Comparison of ENCODE assay signal across 23 cellular contexts in genomic region chr2:241534293-241534692, GRCh38. TPM values are rescaled to one million over a fixed set of nuclear protein-coding genes. Genes with fewer than 3 reads are reported as not detected.
DNase-seq lines count a peak whose midpoint lies in the region; ATAC-seq, FAIRE-seq and TF ChIP-seq lines count a peak whose summit lies in the region.
"Had no signal": no experiment of that assay in that cellular context is flagged by ENCODE, and none has a peak within 500 bp of the region (broad histone marks: within the 10 kb centered on the region; RNA-seq: fewer than 3 reads in every experiment).

No MANE protein-coding gene starts in this region.

- H2AK9ac ChIP-seq in IMR-90 (replicated peaks; ENCODE audit: low read depth, low read length, poor library complexity): no peak overlapping the region

- H4K20me1 ChIP-seq in IMR-90 (ENCODE audit: insufficient read depth, low read length) (no peaks in the 10 kb centered on the region), HepG2 (ENCODE audit: insufficient read depth, low read length) (no peaks in the 10 kb centered on the region)

- H3K36me3 ChIP-seq in IMR-90 (ENCODE audit: control insufficient read depth, insufficient read depth, low read length): no peaks in the 10 kb centered on the region
- no peaks in the 10 kb centered on the region for H3K36me3 ChIP-seq in HepG2 (replicated peaks in 1 of 2; ENCODE audit: control insufficient read depth in 1 of 2, insufficient read depth in 2 of 2, low read length in 2 of 2)
- H3K36me3 ChIP-seq: BE2C had no signal

- H3K4me2 ChIP-seq in IMR-90 (ENCODE audit: low read depth, low read length): no peak overlapping the region
- peak overlapping the region; percentile 70 for H3K4me2 ChIP-seq in HepG2 (ENCODE audit: low read depth, low read length)

- H3K79me1 ChIP-seq in IMR-90 (ENCODE audit: low read depth in 1 of 2, low read length in 2 of 2): no peaks in the 10 kb centered on the region

- no peaks in the 10 kb centered on the region for H3K36me3 Mint-ChIP-seq in chondrocyte (ENCODE audit: low read depth)
- H3K36me3 Mint-ChIP-seq: CD4-positive, CD25-positive, alpha-beta regulatory T cell; IgD-negative memory B cell had no signal

- no peak overlapping the region for H3K18ac ChIP-seq in IMR-90 (ENCODE audit: low read depth, low read length)

- no peak overlapping the region for H3K4ac ChIP-seq in IMR-90 (ENCODE audit: low read depth, low read length)

- dilution Hi-C loops in IMR-90 (cut with HindIII; ENCODE audit: low sequenced_read_pairs, unreplicated experiment): no loop called here

- H3K56ac ChIP-seq in IMR-90 (ENCODE audit: extremely low read depth, insufficient read depth, low read length): no peak overlapping the region

- TF ChIP-seq POLR2A in IMR-90 (IDR thresholded peaks at IDR 0.05; ENCODE audit: low read depth, low read length) (no peak), HepG2 (IDR thresholded peaks at IDR 0.05; ENCODE audit: insufficient read depth in 1 of 2, low read depth in 2 of 2, low read length in 2 of 2) (no peak)

- no peak overlapping the region for H3K23ac ChIP-seq in IMR-90 (ENCODE audit: low read depth, low read length)

- in situ Hi-C loops in IMR-90 (cut with MboI; ENCODE audit: low sequenced_read_pairs): no loop called here
- in situ Hi-C loops in HepG2 (cut with HindIII; ENCODE audit: extremely low pct_ligation_motif_present, low pct_unique_long_range_greater_than_20kb): no loop called here

- H3K27me3 ChIP-seq in IMR-90 (ENCODE audit: control insufficient read depth, insufficient read depth, low read length): peaks cover 25% of the 10 kb centered on the region
- peaks cover 0 to 32% of the 10 kb centered on the region in 2 experiments; a peak in 4 of 5 replicates for H3K27me3 ChIP-seq in HepG2 (ENCODE audit: control insufficient read depth in 1 of 2, insufficient read depth in 2 of 2, low read length in 2 of 2)
- H3K27me3 ChIP-seq: BE2C had no signal

- H2AFZ ChIP-seq in IMR-90 (replicated peaks; ENCODE audit: low read length, poor library complexity): peak overlapping the region; percentile 17
- H2AFZ ChIP-seq in HepG2 (ENCODE audit: low read length): no peak overlapping the region
- H2AFZ ChIP-seq: GM23248 had no signal

- H2BK15ac ChIP-seq in IMR-90 (ENCODE audit: low read depth, low read length): no peak overlapping the region

- no peak for ATAC-seq in IMR-90 (ENCODE audit: low read depth)
- ATAC-seq in HepG2: peak; percentile 5
- ATAC-seq in GM18520 (IDR thresholded peaks at IDR 0.05; ENCODE audit: unreplicated experiment): no peak
- ATAC-seq: HCT116 had no signal

- POLR2A ChIA-PET in IMR-90 (lab: Charles Lee; ENCODE audit: unreplicated experiment) (no interaction called here), HepG2 (lab: Yijun Ruan, JAX) (interaction anchor here (1.4 to 2.3 kb wide), 3 partner anchors 19 to 152 kb away, joined by 3 to 11 read pairs (median 4); partner anchors contain the start of genes DTYMK and STK25)

- H4K5ac ChIP-seq in IMR-90 (ENCODE audit: low read depth, low read length): no peak overlapping the region

- H3K79me2 ChIP-seq in HepG2 (ENCODE audit: insufficient read depth, low read length): no peaks in the 10 kb centered on the region

- no peaks in the 10 kb centered on the region for H3K9me3 Mint-ChIP-seq in chondrocyte (ENCODE audit: low read depth)
- H3K9me3 Mint-ChIP-seq: CD4-positive, CD25-positive, alpha-beta regulatory T cell; CD8-positive, alpha-beta memory T cell; HFFc6; IgD-negative memory B cell had no signal

- no peak overlapping the region for H3K4me3 Mint-ChIP-seq in chondrocyte (ENCODE audit: unreplicated experiment)
- H3K4me3 Mint-ChIP-seq: CD4-positive, CD25-positive, alpha-beta regulatory T cell; CD8-positive, alpha-beta memory T cell; HFFc6; IgD-negative memory B cell had no signal

- H3K9me3 ChIP-seq in IMR-90 (ENCODE audit: control insufficient read depth, insufficient read depth, low read length) (no peaks in the 10 kb centered on the region), HepG2 (ENCODE audit: low read length) (no peaks in the 10 kb centered on the region)
- H3K9me3 ChIP-seq: BE2C had no signal

- TF ChIP-seq RAD21 in IMR-90 (IDR thresholded peaks at IDR 0.05; ENCODE audit: low read length): no peak
- TF ChIP-seq RAD21 in HepG2 (CRISPR knock-in tag; IDR thresholded peaks at IDR 0.05): no peak

- TF ChIP-seq EP300 in HepG2 (IDR thresholded peaks at IDR 0.05; ENCODE audit: low read depth in 2 of 2, low read length in 2 of 2) (no peak), HepG2 (CRISPR knock-in tag; IDR thresholded peaks at IDR 0.05; ENCODE audit: borderline replicate concordance) (no peak)

- no peak overlapping the region for H4K91ac ChIP-seq in IMR-90 (ENCODE audit: insufficient read depth, low read depth, low read length)

- DNase-seq in IMR-90 (no peak), chondrocyte (ENCODE audit: low spot score) (peak; percentile 58), HepG2 (ENCODE audit: low spot score) (no peak), NCI-H82 treated with DMSO at 0.1 percent for 48 hours (lab: John Stamatoyannopoulos, UW; ENCODE audit: unreplicated experiment) (no peak), HCEC 1CT (no peak), NCI-H2196 (lab: John Stamatoyannopoulos, UW; ENCODE audit: unreplicated experiment) (no peak)
- DNase-seq: BE2C; C1 segment of cervical spinal cord; CD4-positive, CD25-positive, alpha-beta regulatory T cell; COR-L47; DMS 273 treated with DMSO at 0.1 percent for 48 hours; DMS53; DND-41; EL; GM23248; HFFc6 had no signal

- H3K27ac ChIP-seq in IMR-90 (ENCODE audit: insufficient read depth, low read length) (no peak overlapping the region), HepG2 (ENCODE audit: extremely low read length, insufficient read depth, low read length) (no peak overlapping the region)
- H3K27ac ChIP-seq: GM23248, HL-60 had no signal

- H3K4me1 Mint-ChIP-seq in chondrocyte (ENCODE audit: low read depth): no peaks in the 10 kb centered on the region
- H3K4me1 Mint-ChIP-seq: CD8-positive, alpha-beta memory T cell; IgD-negative memory B cell had no signal

- TF ChIP-seq CTCF in IMR-90 (conservative IDR thresholded peaks at IDR 0.05; ENCODE audit: low read depth, low read length): no peak
- no peak for TF ChIP-seq CTCF in chondrocyte (IDR thresholded peaks at IDR 0.05)
- TF ChIP-seq CTCF in HepG2 (CRISPR knock-in tag; IDR thresholded peaks at IDR 0.05): no peak

- H3K9ac ChIP-seq in IMR-90 (ENCODE audit: low read depth, low read length) (no peak overlapping the region), HepG2 (ENCODE audit: insufficient read depth, low read depth, low read length) (no peak overlapping the region)
- H3K9ac ChIP-seq: GM23248 had no signal

- no peak overlapping the region for H2BK120ac ChIP-seq in IMR-90 (ENCODE audit: low read depth, low read length)

- no peak overlapping the region for H2BK20ac ChIP-seq in IMR-90 (ENCODE audit: low read depth, low read length)

- no peak overlapping the region for H3K14ac ChIP-seq in IMR-90 (replicated peaks; ENCODE audit: low read depth, low read length)

- no peak overlapping the region for H4K8ac ChIP-seq in IMR-90 (ENCODE audit: low read depth in 2 of 2, low read length in 2 of 2)

- H3K4me1 ChIP-seq in IMR-90 (ENCODE audit: control insufficient read depth, insufficient read depth, low read length) (no peaks in the 10 kb centered on the region), HepG2 (ENCODE audit: insufficient read depth, low read length) (peaks cover 85% of the 10 kb centered on the region)
- H3K4me1 ChIP-seq: BE2C had no signal

- peaks cover 6% of the 10 kb centered on the region for H3K27me3 Mint-ChIP-seq in chondrocyte (ENCODE audit: low read depth)

- intact Hi-C loops in IMR-90 (cut with micrococcal nuclease) (no loop called here), HepG2 (cut with micrococcal nuclease; ENCODE audit: unreplicated experiment) (no loop called here)

- no peak for FAIRE-seq in HepG2 (lab: Jason Lieb, UNC)
- FAIRE-seq: GM12891, H54 had no signal

- H3K4me3 ChIP-seq in IMR-90 (ENCODE audit: insufficient read depth, low read depth, low read length) (no peak overlapping the region), HepG2 (replicated peaks in 1 of 3; ENCODE audit: insufficient read depth in 1 of 3, low read depth in 2 of 3, low read length in 3 of 3) (peak overlapping the region in 1 of 3 experiments; percentile 54; a peak in 1 of 6 replicates)
- H3K4me3 ChIP-seq: GM23248 had no signal

- H3K27ac Mint-ChIP-seq in chondrocyte (ENCODE audit: unreplicated experiment): no peak overlapping the region
- H3K27ac Mint-ChIP-seq: CD8-positive, alpha-beta memory T cell; HFFc6; IgD-negative memory B cell had no signal

- 83% methylated on average over 7 of the region's 7 CpGs; no CpG with 5 or more reads in 1 of the 2 experiments for WGBS in IMR-90 (ENCODE audit: extremely low coverage in 2 of 2, insufficient read length in 1 of 2), 2 experiments
- WGBS in HepG2 (ENCODE audit: low lambda C conversion rate): 35% methylated on average over 7 of the region's 7 CpGs

- H2AK5ac ChIP-seq in IMR-90 (ENCODE audit: low read depth, low read length): no peak overlapping the region

- BruUV-seq in IMR-90 (replicated peaks; lab: Mats Ljungman, UMichigan) (no TSS peak), HepG2 (replicated peaks; lab: Mats Ljungman, UMichigan) (no TSS peak)

- H3K9me1 ChIP-seq in IMR-90 (ENCODE audit: insufficient read depth, low read length): no peaks in the 10 kb centered on the region

- no peak overlapping the region for H2BK5ac ChIP-seq in IMR-90 (ENCODE audit: low read depth, low read length, poor library complexity, severe bottlenecking)

- CTCF ChIA-PET in IMR-90 (lab: Yijun Ruan, JAX): no interaction called here
- CTCF ChIA-PET in HepG2 (lab: Yijun Ruan, JAX; ENCODE audit: low intra/inter-chr PET ratio, low total read pairs): no interaction called here

RNA-seq across cellular contexts. Expression of gene BOK, which starts 24.3 kb away (rescaled TPM):
- 13.3 and 15.8 TPM in 2 replicates for total RNA-seq in IMR-90 (2012; rRNA removed)
- polyA plus RNA-seq in IMR-90 (2012; rRNA removed): 34.4 and 37.4 TPM in 2 replicates
- polyA plus RNA-seq in IMR-90 (2012; cell fraction: cytosol; rRNA removed): 28.7 and 58.2 TPM in 2 replicates
- 40.1 and 75.2 TPM in 2 replicates for polyA plus RNA-seq in IMR-90 (2012; cell fraction: nucleus; rRNA removed; ENCODE audit: low replicate concordance)
- total RNA-seq in chondrocyte: 28.5 to 46.8 TPM (median 44.6 TPM) in 3 replicates
- total RNA-seq in HepG2 (2016; rRNA removed; fragmentation: Illumina TruSeq; extraction: Trizol): 30.2 and 35.5 TPM in 2 replicates
- 22.2 and 23.9 TPM in 2 replicates for total RNA-seq in HepG2 (2016; cell fraction: cytosol; rRNA removed; fragmentation: Illumina TruSeq; extraction: Trizol; ENCODE audit: low read depth)
- total RNA-seq in HepG2 (2016; cell fraction: insoluble cytoplasmic fraction; rRNA removed; fragmentation: Illumina TruSeq; extraction: Trizol): 28.1 and 36.4 TPM in 2 replicates
- 58.8 and 67.3 TPM in 2 replicates for total RNA-seq in HepG2 (2016; cell fraction: membrane; rRNA removed; fragmentation: Illumina TruSeq; extraction: Trizol)
- total RNA-seq in HepG2 (2016; cell fraction: nucleus; rRNA removed; fragmentation: Illumina TruSeq; extraction: Trizol): 18.8 and 20.8 TPM in 2 replicates
- 39.2 and 58.1 TPM in 2 replicates for polyA plus RNA-seq in HepG2 (2011; rRNA removed)
- 49.3 and 71.9 TPM in 2 replicates for polyA plus RNA-seq in HepG2 (2011; cell fraction: cytosol; rRNA removed)
- polyA plus RNA-seq in HepG2 (2011; cell fraction: nucleus; rRNA removed): 101 and 104 TPM in 2 replicates
- 43.9 and 55.3 TPM in 2 replicates for polyA plus RNA-seq in HepG2 (2012)
- 28.1 and 33.7 TPM in 2 replicates for polyA plus RNA-seq in HepG2 (2016; cell fraction: cytosol; fragmentation: Illumina TruSeq; extraction: Trizol; ENCODE audit: low read depth)
- 37.9 and 46.1 TPM in 2 replicates for polyA plus RNA-seq in HepG2 (2016; cell fraction: insoluble cytoplasmic fraction; fragmentation: Illumina TruSeq; extraction: Trizol; ENCODE audit: low read depth)
- 64.2 and 66.8 TPM in 2 replicates for polyA plus RNA-seq in HepG2 (2016; cell fraction: membrane; fragmentation: Illumina TruSeq; extraction: Trizol; ENCODE audit: low read depth)
- polyA plus RNA-seq in HepG2 (2016; cell fraction: nucleus; fragmentation: Illumina TruSeq; extraction: Trizol; ENCODE audit: insufficient read depth, low read depth): 41.2 and 42.5 TPM in 2 replicates
- polyA minus RNA-seq in HepG2 (2011; rRNA and poly(A)+ RNA removed; ENCODE audit: low replicate concordance): 10.1 and 74.6 TPM in 2 replicates
- polyA minus RNA-seq in HepG2 (2011; cell fraction: cytosol; rRNA and poly(A)+ RNA removed): 39.7 and 41.5 TPM in 2 replicates
- polyA minus RNA-seq in HepG2 (2011; cell fraction: nucleus; rRNA and poly(A)+ RNA removed): 9.9 and 12.7 TPM in 2 replicates
- total RNA-seq: CD4-positive, CD25-positive, alpha-beta regulatory T cell; CD8-positive, alpha-beta memory T cell had no signal
- polyA plus RNA-seq: CD4-positive, CD25-positive, alpha-beta regulatory T cell; CD8-positive, alpha-beta memory T cell had no signal

RNA-seq across cellular contexts. Expression of gene STK25, which starts 25.9 kb away (rescaled TPM):
- total RNA-seq in IMR-90 (2012; rRNA removed) (203 and 258 TPM in 2 replicates), chondrocyte (158 to 174 TPM (median 169 TPM) in 3 replicates), HepG2 (2016; rRNA removed; fragmentation: Illumina TruSeq; extraction: Trizol) (123 and 177 TPM in 2 replicates)
- polyA plus RNA-seq in IMR-90 (2012; rRNA removed) (392 and 417 TPM in 2 replicates), HepG2 (2011; rRNA removed) (481 and 626 TPM in 2 replicates)
- polyA plus RNA-seq in IMR-90 (2012; cell fraction: cytosol; rRNA removed): 289 and 326 TPM in 2 replicates
- polyA plus RNA-seq in IMR-90 (2012; cell fraction: nucleus; rRNA removed; ENCODE audit: low replicate concordance): 774 and 1,419 TPM in 2 replicates
- 143 and 149 TPM in 2 replicates for total RNA-seq in HepG2 (2016; cell fraction: cytosol; rRNA removed; fragmentation: Illumina TruSeq; extraction: Trizol; ENCODE audit: low read depth)
- total RNA-seq in HepG2 (2016; cell fraction: insoluble cytoplasmic fraction; rRNA removed; fragmentation: Illumina TruSeq; extraction: Trizol): 108 and 184 TPM in 2 replicates
- total RNA-seq in HepG2 (2016; cell fraction: membrane; rRNA removed; fragmentation: Illumina TruSeq; extraction: Trizol): 217 TPM in 2 replicates
- 128 and 139 TPM in 2 replicates for total RNA-seq in HepG2 (2016; cell fraction: nucleus; rRNA removed; fragmentation: Illumina TruSeq; extraction: Trizol)
- 323 and 410 TPM in 2 replicates for polyA plus RNA-seq in HepG2 (2011; cell fraction: cytosol; rRNA removed)
- 1,381 and 1,393 TPM in 2 replicates for polyA plus RNA-seq in HepG2 (2011; cell fraction: nucleus; rRNA removed)
- polyA plus RNA-seq in HepG2 (2012): 200 and 245 TPM in 2 replicates
- 126 and 132 TPM in 2 replicates for polyA plus RNA-seq in HepG2 (2016; cell fraction: cytosol; fragmentation: Illumina TruSeq; extraction: Trizol; ENCODE audit: low read depth)
- polyA plus RNA-seq in HepG2 (2016; cell fraction: insoluble cytoplasmic fraction; fragmentation: Illumina TruSeq; extraction: Trizol; ENCODE audit: low read depth): 133 and 166 TPM in 2 replicates
- polyA plus RNA-seq in HepG2 (2016; cell fraction: membrane; fragmentation: Illumina TruSeq; extraction: Trizol; ENCODE audit: low read depth): 186 and 199 TPM in 2 replicates
- 341 and 351 TPM in 2 replicates for polyA plus RNA-seq in HepG2 (2016; cell fraction: nucleus; fragmentation: Illumina TruSeq; extraction: Trizol; ENCODE audit: insufficient read depth, low read depth)
- 198 and 615 TPM in 2 replicates for polyA minus RNA-seq in HepG2 (2011; rRNA and poly(A)+ RNA removed; ENCODE audit: low replicate concordance)
- 125 and 128 TPM in 2 replicates for polyA minus RNA-seq in HepG2 (2011; cell fraction: cytosol; rRNA and poly(A)+ RNA removed)
- polyA minus RNA-seq in HepG2 (2011; cell fraction: nucleus; rRNA and poly(A)+ RNA removed): 166 and 229 TPM in 2 replicates
